In genomic region chr2:8080063-8080462, GRCh38 we compare ENCODE assay signal across 26 cellular contexts.
"Had no signal": no experiment of that assay in that cellular context is flagged by ENCODE, and none has a peak within 500 bp of the region (broad histone marks: within the 10 kb centered on the region; RNA-seq: fewer than 3 reads in every experiment).

No MANE protein-coding gene starts in this region.

- H3K36me3 ChIP-seq: esophagus muscularis mucosa, heart right ventricle, left lung, neural progenitor cell, prostate gland, right atrium auricular region, stomach, thyroid gland had no signal

- H2AFZ ChIP-seq: neural progenitor cell had no signal

- H3K27me3 ChIP-seq: esophagus muscularis mucosa, foreskin keratinocyte, left lung, neural progenitor cell, right atrium auricular region, stomach, thyroid gland had no signal

- H3K4me3 ChIP-seq: coronary artery, esophagus muscularis mucosa, heart right ventricle, left lung, neural progenitor cell, prostate gland, right atrium auricular region, smooth muscle cell, stomach, thyroid gland had no signal

- H3K4me1 ChIP-seq: esophagus muscularis mucosa, foreskin keratinocyte, prostate gland, right atrium auricular region, stomach, thyroid gland had no signal

- H3K9ac ChIP-seq: neural progenitor cell had no signal

- H3K9me3 ChIP-seq: esophagus muscularis mucosa, left lung, prostate gland, right atrium auricular region, thyroid gland had no signal

- FAIRE-seq: endothelial cell of umbilical vein, islet of Langerhans had no signal

- H3K4me2 ChIP-seq: neural progenitor cell, smooth muscle cell had no signal

- H3K27ac ChIP-seq: coronary artery, esophagus muscularis mucosa, foreskin keratinocyte, heart right ventricle, left lung, neural progenitor cell, prostate gland, right atrium auricular region, stomach, thyroid gland had no signal

- DNase-seq: dermis blood vessel endothelial cell; effector memory CD4-positive, alpha-beta T cell; foreskin keratinocyte; glutamatergic neuron; heart right ventricle; hippocampal formation; left cardiac atrium; left lung; mesendoderm; midbrain; naive thymus-derived CD4-positive, alpha-beta T cell; stimulated activated CD4-positive, alpha-beta T cell treated with anti-CD3 and anti-CD28 coated beads, Interleukin-2, amount 100 ng/mL, for 24 hours; stimulated activated CD4-positive, alpha-beta T cell treated with anti-CD3 and anti-CD28 coated beads, Interleukin-4, amount 100 ng/mL, for 24 hours; stimulated activated naive CD4-positive, alpha-beta T cell treated with Interleukin-2 at 50 U/mL for 16 hours; stomach; thyroid gland had no signal

- ATAC-seq: foreskin keratinocyte; heart right ventricle; left cardiac atrium; left lung; naive thymus-derived CD4-positive, alpha-beta T cell; sciatic nerve; stimulated activated effector memory CD8-positive, alpha-beta T cell treated with anti-CD3 and anti-CD28 coated beads, Interleukin-12 subunit alpha, Interleukin-12 subunit beta, amount 100 ng/mL, for 72 hours had no signal
